21 cellular contexts compared by ENCODE assay signal in genomic region chr5:59142927-59143326, GRCh38.
DNase-seq lines count a peak whose midpoint lies in the region; ATAC-seq and TF ChIP-seq lines count a peak whose summit lies in the region.
"Had no signal": no experiment of that assay in that cellular context is flagged by ENCODE, and none has a peak within 500 bp of the region (broad histone marks: within the 10 kb centered on the region; RNA-seq: fewer than 3 reads in every experiment).

No MANE protein-coding gene starts in this region.

- no peak overlapping the region for H3K4ac ChIP-seq in IMR-90 (ENCODE audit: low read depth, low read length)

- H3K18ac ChIP-seq in IMR-90 (ENCODE audit: low read depth, low read length) = peak overlapping the region; percentile 69; the same call in 1 of the 2 replicates

- no peak overlapping the region for H2BK120ac ChIP-seq in IMR-90 (ENCODE audit: low read depth, low read length)

- dilution Hi-C loops in IMR-90 (cut with HindIII; ENCODE audit: low sequenced_read_pairs, unreplicated experiment) = no loop called here

- no peak overlapping the region for H4K91ac ChIP-seq in IMR-90 (ENCODE audit: insufficient read depth, low read depth, low read length)

- H3K36me3 ChIP-seq in heart left ventricle (no peaks in the 10 kb centered on the region), IMR-90 (ENCODE audit: control insufficient read depth, insufficient read depth, low read length) (no peaks in the 10 kb centered on the region), skeletal muscle tissue (ENCODE audit: control insufficient read depth in 3 of 3, insufficient read depth in 3 of 3, low read length in 3 of 3) (no peaks in the 10 kb centered on the region), body of pancreas (replicated peaks in 1 of 2; ENCODE audit: insufficient read depth in 1 of 2, low read depth in 2 of 2) (no peaks in the 10 kb centered on the region)
- H3K36me3 ChIP-seq: BE2C had no signal

- H3K14ac ChIP-seq in IMR-90 (replicated peaks; ENCODE audit: low read depth, low read length) = no peak overlapping the region

- no peak for DNase-seq in heart left ventricle
- DNase-seq in cardiac septum (ENCODE audit: low spot score) = no peak
- no peak for DNase-seq in right cardiac atrium
- DNase-seq in Right ventricle myocardium superior = no peak
- DNase-seq in IMR-90 = no peak
- no peak for DNase-seq in body of pancreas
- DNase-seq: ACHN; BE2C; C1 segment of cervical spinal cord; CD4-positive, CD25-positive, alpha-beta regulatory T cell; CD8-positive, alpha-beta memory T cell; COR-L47; DMS 273 treated with DMSO at 0.1 percent for 48 hours; DMS53; DND-41; EL; GOT3; H7 had no signal

- no peak overlapping the region for H2AFZ ChIP-seq in IMR-90 (replicated peaks; ENCODE audit: low read length, poor library complexity)

- no peak for TF ChIP-seq RAD21 in IMR-90 (IDR thresholded peaks at IDR 0.05; ENCODE audit: low read length)

- H3K27me3 ChIP-seq in heart left ventricle (no peaks in the 10 kb centered on the region), right cardiac atrium (ENCODE audit: control insufficient read depth, insufficient read depth) (no peaks in the 10 kb centered on the region), IMR-90 (ENCODE audit: control insufficient read depth, insufficient read depth, low read length) (no peaks in the 10 kb centered on the region), skeletal muscle tissue (ENCODE audit: control insufficient read depth in 3 of 3, insufficient read depth in 3 of 3, low read length in 3 of 3) (no peaks in the 10 kb centered on the region), body of pancreas (no peaks in the 10 kb centered on the region)
- H3K27me3 ChIP-seq: BE2C had no signal

- no peaks in the 10 kb centered on the region for H4K20me1 ChIP-seq in IMR-90 (ENCODE audit: insufficient read depth, low read length)

- no peak overlapping the region for H2AK9ac ChIP-seq in IMR-90 (replicated peaks; ENCODE audit: low read depth, low read length, poor library complexity)

- H3K4me2 ChIP-seq in IMR-90 (ENCODE audit: low read depth, low read length) = no peak overlapping the region

- no peak for ATAC-seq in heart left ventricle
- no peak for ATAC-seq in right cardiac atrium
- ATAC-seq in Right ventricle myocardium superior (ENCODE audit: poor library complexity) = no peak
- no peak for ATAC-seq in IMR-90 (ENCODE audit: low read depth)
- ATAC-seq in body of pancreas = no peak
- ATAC-seq: GM12878, HCT116 had no signal

- in situ Hi-C loops in IMR-90 (cut with MboI; ENCODE audit: low sequenced_read_pairs) = no loop called here

- H3K9ac ChIP-seq in IMR-90 (ENCODE audit: low read depth, low read length) (no peak overlapping the region), skeletal muscle tissue (ENCODE audit: low read depth in 1 of 3, low read length in 3 of 3) (no peak overlapping the region)

- intact Hi-C loops in heart left ventricle (cut with DNase I) (no loop called here), cardiac septum (cut with DNase I) (no loop called here), right cardiac atrium (cut with DNase I) (no loop called here), Right ventricle myocardium superior (cut with DNase I) (no loop called here), IMR-90 (cut with micrococcal nuclease) (no loop called here), body of pancreas (cut with DNase I) (no loop called here)

- H2BK15ac ChIP-seq in IMR-90 (ENCODE audit: low read depth, low read length) = no peak overlapping the region

- H3K79me1 ChIP-seq in IMR-90 (ENCODE audit: low read depth in 1 of 2, low read length in 2 of 2) = no peaks in the 10 kb centered on the region

- H3K4me1 ChIP-seq in heart left ventricle (peaks cover 0 to 17% (median 1%) of the 10 kb centered on the region in 12 donors), right cardiac atrium (ENCODE audit: control insufficient read depth, insufficient read depth, low read length) (no peaks in the 10 kb centered on the region), IMR-90 (ENCODE audit: control insufficient read depth, insufficient read depth, low read length) (0 out of 2 replicates have a peak, but pooled peaks cover 2% of the 10 kb centered on the region), skeletal muscle tissue (ENCODE audit: control insufficient read depth in 3 of 3, insufficient read depth in 3 of 3, low read length in 3 of 3) (peaks cover 17 to 26% (median 21%) of the 10 kb centered on the region in 3 donors), body of pancreas (no peaks in the 10 kb centered on the region)

- H3K9me3 ChIP-seq in heart left ventricle = no peaks in the 10 kb centered on the region
- H3K9me3 ChIP-seq in right cardiac atrium (ENCODE audit: control insufficient read depth, low read length) = no peaks in the 10 kb centered on the region
- H3K9me3 ChIP-seq in IMR-90 (ENCODE audit: control insufficient read depth, insufficient read depth, low read length) = no peaks in the 10 kb centered on the region
- no peaks in the 10 kb centered on the region for H3K9me3 ChIP-seq in skeletal muscle tissue (ENCODE audit: control insufficient read depth in 3 of 3, low read length in 3 of 3)
- H3K9me3 ChIP-seq in body of pancreas = no peaks in the 10 kb centered on the region
- H3K9me3 ChIP-seq: BE2C had no signal

- H2BK20ac ChIP-seq in IMR-90 (ENCODE audit: low read depth, low read length) = no peak overlapping the region

- no peak overlapping the region for H2AK5ac ChIP-seq in IMR-90 (ENCODE audit: low read depth, low read length)

- BruUV-seq in IMR-90 (replicated peaks; lab: Mats Ljungman, UMichigan) = no TSS peak

- CTCF ChIA-PET in IMR-90 (lab: Yijun Ruan, JAX) = no interaction called here

- POLR2A ChIA-PET in IMR-90 (lab: Charles Lee; ENCODE audit: unreplicated experiment) = no interaction called here

- no peak overlapping the region for H4K5ac ChIP-seq in IMR-90 (ENCODE audit: low read depth, low read length)

- H4K8ac ChIP-seq in IMR-90 (ENCODE audit: low read depth in 2 of 2, low read length in 2 of 2) = no peak overlapping the region

- no peak overlapping the region for H3K4me3 ChIP-seq in heart left ventricle
- H3K4me3 ChIP-seq in right cardiac atrium (ENCODE audit: low read length) = no peak overlapping the region
- no peak overlapping the region for H3K4me3 ChIP-seq in IMR-90 (ENCODE audit: insufficient read depth, low read depth, low read length)
- H3K4me3 ChIP-seq in skeletal muscle tissue (ENCODE audit: low read length in 3 of 3) = no peak overlapping the region
- no peak overlapping the region for H3K4me3 ChIP-seq in body of pancreas
- H3K4me3 ChIP-seq: GM12878 had no signal

- H3K27ac ChIP-seq in heart left ventricle (peak overlapping the region in 9 of 12 donors; percentile 4 to 72 (median 63)), right cardiac atrium (ENCODE audit: low read length) (peak overlapping the region; percentile 75), IMR-90 (ENCODE audit: insufficient read depth, low read length) (no peak overlapping the region), skeletal muscle tissue (ENCODE audit: low read depth, low read length) (peak overlapping the region; percentile 81), body of pancreas (no peak overlapping the region)

- H3K9me1 ChIP-seq in IMR-90 (ENCODE audit: insufficient read depth, low read length) = no peaks in the 10 kb centered on the region

- no peak for TF ChIP-seq POLR2A in heart left ventricle (IDR thresholded peaks at IDR 0.05)
- TF ChIP-seq POLR2A in IMR-90 (IDR thresholded peaks at IDR 0.05; ENCODE audit: low read depth, low read length) = no peak
- TF ChIP-seq POLR2A in body of pancreas (IDR thresholded peaks at IDR 0.05) = no peak

- no peak overlapping the region for H3K23ac ChIP-seq in IMR-90 (ENCODE audit: low read depth, low read length)

- TF ChIP-seq CTCF in heart left ventricle (IDR thresholded peaks at IDR 0.05) (no peak), IMR-90 (conservative IDR thresholded peaks at IDR 0.05; ENCODE audit: low read depth, low read length) (no peak), body of pancreas (IDR thresholded peaks at IDR 0.05) (no peak)

- H2BK5ac ChIP-seq in IMR-90 (ENCODE audit: low read depth, low read length, poor library complexity, severe bottlenecking) = no peak overlapping the region

- H3K56ac ChIP-seq in IMR-90 (ENCODE audit: extremely low read depth, insufficient read depth, low read length) = no peak overlapping the region

TF ChIP-seq in IMR-90, 13 proteins besides CTCF, POLR2A, EP300 and RAD21:
- TF ChIP-seq SMC3 (IDR thresholded peaks at IDR 0.05; ENCODE audit: low read depth, low read length) (no peak), BHLHE40 (IDR thresholded peaks at IDR 0.05; ENCODE audit: low read depth, low read length) (no peak), FOS (IDR thresholded peaks at IDR 0.05; ENCODE audit: low read depth, low read length) (no peak), RFX5 (IDR thresholded peaks at IDR 0.05; ENCODE audit: low read depth, low read length) (no peak)

Comparison
In these comparisons a context has a peak if more than half of its experiments do, and no peak if none do; other contexts are left out.
1. H3K27ac ChIP-seq: peak in heart left ventricle (9 of 12), right cardiac atrium (single experiment) and skeletal muscle tissue (single experiment); none in IMR-90 (single experiment) and body of pancreas (0 of 4).